16 cellular contexts compared by ENCODE assay signal in the genomic region with DNA sequence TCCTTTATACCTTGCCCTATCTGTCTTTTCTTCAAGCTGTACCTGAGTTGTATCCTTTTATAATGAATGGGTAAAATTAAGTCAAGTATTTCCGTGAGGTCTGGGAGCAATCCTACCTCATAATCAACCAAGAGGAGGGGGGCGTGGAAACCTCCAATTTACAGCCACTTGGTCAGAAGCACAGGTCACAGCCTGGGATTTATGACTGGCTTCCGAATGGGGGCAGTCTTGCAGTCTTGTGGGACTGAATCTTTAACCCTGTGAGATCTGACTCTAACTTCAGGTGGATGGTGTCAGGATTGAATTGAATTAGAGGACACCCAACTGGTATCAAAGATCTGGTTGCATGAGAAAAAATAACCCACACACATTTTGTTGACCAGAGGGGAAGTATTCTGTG. TPM values are rescaled to one million over a fixed set of nuclear protein-coding genes. Genes with fewer than 3 reads are reported as not detected.
"Had no signal": no experiment of that assay in that cellular context is flagged by ENCODE, and none has a peak within 500 bp of the region (broad histone marks: within the 10 kb centered on the region; RNA-seq: fewer than 3 reads in every experiment).

No MANE protein-coding gene starts in this region.

- H3K36me3 Mint-ChIP-seq: stimulated activated naive B cell treated with anti-CD40 and anti-IgM and Interleukin-4, amounts not matched to agents 10 μg/mL and 1 μg/mL and 100 μg/mL, for 72 hours had no signal

- H3K4me1 ChIP-seq: breast epithelium, spleen had no signal

- H3K27me3 Mint-ChIP-seq: progenitor cell of endocrine pancreas had no signal

- H3K27ac Mint-ChIP-seq: activated CD8-positive, alpha-beta memory T cell treated with anti-CD3 and anti-CD28 coated beads, Interleukin-2, amount 10 ng/mL, durations not matched to agents 7 days and 5 days; activated naive CD4-positive, alpha-beta T cell treated with anti-CD3 and anti-CD28 coated beads, Interleukin-2, amount 50 U/mL, for 72 hours; activated T-cell treated with anti-CD3 and anti-CD28 coated beads, Interleukin-2, amount 50 U/mL, for 24 hours; naive thymus-derived CD8-positive, alpha-beta T cell; progenitor cell of endocrine pancreas; stimulated activated naive B cell treated with anti-CD40 and anti-IgM and Interleukin-4, amounts not matched to agents 10 μg/mL and 1 μg/mL and 100 μg/mL, for 72 hours; type B pancreatic cell had no signal

- H3K27me3 ChIP-seq: breast epithelium, foreskin keratinocyte had no signal

- DNase-seq: activated CD4-positive, alpha-beta T cell treated with anti-CD3 and anti-CD28 coated beads, Interleukin-2, amount 50 U/mL, for 4 hours; activated CD4-positive, CD25-positive, alpha-beta regulatory T cell treated with anti-CD3 and anti-CD28 coated beads, Interleukin-2, amount 50 U/mL, for 72 hours; activated CD8-positive, alpha-beta memory T cell treated with anti-CD3 and anti-CD28 coated beads, Interleukin-2, amount 10 ng/mL, durations not matched to agents 7 days and 5 days; activated effector memory CD4-positive, alpha-beta T cell treated with Interleukin-2 at 50 U/mL for 16 hours; activated T-cell treated with anti-CD3 and anti-CD28 coated beads, Interleukin-2, amount 50 U/mL, for 24 hours; foreskin keratinocyte; mucosa of descending colon; naive thymus-derived CD8-positive, alpha-beta T cell; nucleus accumbens; spleen; stimulated activated CD4-positive, alpha-beta T cell treated with anti-CD3 and anti-CD28 coated beads, Interleukin-2, amount 100 ng/mL, for 24 hours; stimulated activated naive B cell treated with anti-CD40 and anti-IgM and Interleukin-4, amounts not matched to agents 10 μg/mL and 1 μg/mL and 100 μg/mL, for 72 hours had no signal

- H3K27ac ChIP-seq: breast epithelium, foreskin keratinocyte, spleen had no signal

- H3K4me3 Mint-ChIP-seq: activated CD8-positive, alpha-beta memory T cell treated with anti-CD3 and anti-CD28 coated beads, Interleukin-2, amount 10 ng/mL, durations not matched to agents 7 days and 5 days; activated T-cell treated with anti-CD3 and anti-CD28 coated beads, Interleukin-2, amount 50 U/mL, for 24 hours; naive thymus-derived CD8-positive, alpha-beta T cell; stimulated activated naive B cell treated with anti-CD40 and anti-IgM and Interleukin-4, amounts not matched to agents 10 μg/mL and 1 μg/mL and 100 μg/mL, for 72 hours; type B pancreatic cell had no signal

- H3K9me3 ChIP-seq: mucosa of descending colon had no signal

- H3K4me1 Mint-ChIP-seq: naive thymus-derived CD8-positive, alpha-beta T cell; stimulated activated naive B cell treated with anti-CD40 and anti-IgM and Interleukin-4, amounts not matched to agents 10 μg/mL and 1 μg/mL and 100 μg/mL, for 72 hours had no signal

- H3K36me3 ChIP-seq: breast epithelium, spleen had no signal

- H3K4me3 ChIP-seq: breast epithelium, mucosa of descending colon, spleen had no signal

RNA-seq across cellular contexts. Expression of a gene that starts 23.5 kb away (rescaled TPM):
- total RNA-seq: activated naive CD4-positive, alpha-beta T cell treated with anti-CD3 and anti-CD28 coated beads, Interleukin-2, amount 50 U/mL, for 72 hours; naive thymus-derived CD8-positive, alpha-beta T cell had no signal
- polyA plus RNA-seq: naive thymus-derived CD8-positive, alpha-beta T cell had no signal
